In the genomic region with DNA sequence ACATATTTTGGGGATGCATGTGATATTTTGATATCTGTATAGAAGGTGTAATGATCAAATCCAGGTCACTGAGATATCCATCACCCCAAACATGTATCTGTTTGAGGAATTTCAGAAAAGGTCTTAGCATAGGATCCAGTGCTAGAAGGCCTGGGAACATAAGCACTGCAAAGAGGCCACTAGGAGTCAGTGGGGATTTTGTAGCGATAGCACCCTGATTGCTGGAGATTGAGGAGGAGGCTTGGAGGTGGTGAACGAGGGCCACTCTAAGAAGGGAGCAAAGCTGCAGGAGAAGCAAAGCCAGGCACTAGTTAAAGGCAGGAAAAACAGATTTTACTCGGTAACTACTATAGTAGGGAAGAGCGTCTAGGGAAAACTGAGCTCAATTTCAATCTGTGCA, we compare ENCODE assay signal across 32 cellular contexts.
"Had no signal": no experiment of that assay in that cellular context is flagged by ENCODE, and none has a peak within 500 bp of the region (broad histone marks: within the 10 kb centered on the region; RNA-seq: fewer than 3 reads in every experiment).

No MANE protein-coding gene starts in this region.

- H3K9me3 ChIP-seq: left lung, lower lobe of right lung, pancreas, prostate gland, stomach, testis, thyroid gland, transverse colon, upper lobe of left lung, vagina had no signal

- H3K27ac Mint-ChIP-seq: immature natural killer cell; mesothelial cell of epicardium; naive B cell; natural killer cell treated with Interleukin-12 subunit alpha and Interleukin-12 subunit beta and Interleukin-15 and Interleukin-18, amount 100 ng/mL, for 72 hours; stimulated activated naive B cell treated with anti-CD40 and anti-IgM and Interleukin-4, amounts not matched to agents 10 μg/mL and 1 μg/mL and 100 μg/mL, for 72 hours had no signal

- H3K27me3 ChIP-seq: left lung, pancreas, stomach, testis, thyroid gland, transverse colon, upper lobe of left lung, vagina had no signal

- H3K4me3 Mint-ChIP-seq: immature natural killer cell; mesothelial cell of epicardium; naive B cell; natural killer cell treated with Interleukin-12 subunit alpha and Interleukin-12 subunit beta and Interleukin-15 and Interleukin-18, amount 100 ng/mL, for 72 hours; neural crest cell; stimulated activated naive B cell treated with anti-CD40 and anti-IgM and Interleukin-4, amounts not matched to agents 10 μg/mL and 1 μg/mL and 100 μg/mL, for 72 hours had no signal

- H3K27ac ChIP-seq: left lung, lower lobe of right lung, pancreas, prostate gland, skin epidermis, stomach, testis, thyroid gland, transverse colon, upper lobe of left lung, vagina had no signal

- ATAC-seq: left colon; left lung; lower lobe of right lung; natural killer cell treated with Interleukin-12 subunit alpha and Interleukin-12 subunit beta and Interleukin-15 and Interleukin-18, amount 100 ng/mL, for 72 hours; right cardiac atrium; sciatic nerve; stimulated activated naive B cell treated with anti-CD40 and anti-IgM and Interleukin-4, amounts not matched to agents 10 μg/mL and 1 μg/mL and 100 μg/mL, for 72 hours; stimulated activated naive CD8-positive, alpha-beta T cell treated with anti-CD3 and anti-CD28 coated beads, Interleukin-15, Interleukin-2, amounts not matched to agents 100 U/mL and 50 U/mL, for 24 hours had no signal

- H3K4me3 ChIP-seq: left lung, lower lobe of right lung, pancreas, prostate gland, skin epidermis, stomach, testis, thyroid gland, transverse colon, upper lobe of left lung, vagina had no signal

- H3K4me1 ChIP-seq: left lung, lower lobe of right lung, pancreas, prostate gland, thyroid gland, transverse colon, upper lobe of left lung, vagina had no signal

- H3K36me3 Mint-ChIP-seq: immature natural killer cell; mesothelial cell of epicardium; naive B cell; natural killer cell treated with Interleukin-12 subunit alpha and Interleukin-12 subunit beta and Interleukin-15 and Interleukin-18, amount 100 ng/mL, for 72 hours; stimulated activated naive B cell treated with anti-CD40 and anti-IgM and Interleukin-4, amounts not matched to agents 10 μg/mL and 1 μg/mL and 100 μg/mL, for 72 hours had no signal

- DNase-seq: hypothalamus; immature natural killer cell; kidney; left colon; left lung; lower lobe of right lung; mammary epithelial cell; mesenchymal stem cell; naive B cell; nucleus accumbens; pancreas; posterior cingulate gyrus; retina; right cardiac atrium; stimulated activated CD4-positive, alpha-beta T cell treated with anti-CD3 and anti-CD28 coated beads, Interleukin-12 subunit alpha, Interleukin-12 subunit beta, amount 100 ng/mL, for 4 hours; stimulated activated CD4-positive, alpha-beta T cell treated with anti-CD3 and anti-CD28 coated beads, Interleukin-15, amount 100 ng/mL, for 24 hours; stimulated activated CD4-positive, alpha-beta T cell treated with anti-CD3 and anti-CD28 coated beads, Interleukin-2, amount 100 ng/mL, for 24 hours; stimulated activated CD4-positive, alpha-beta T cell treated with anti-CD3 and anti-CD28 coated beads, Interleukin-4, amount 100 ng/mL, for 1 hour; stimulated activated naive B cell treated with anti-CD40 and anti-IgM and Interleukin-4, amounts not matched to agents 10 μg/mL and 1 μg/mL and 100 μg/mL, for 72 hours; stimulated activated naive CD8-positive, alpha-beta T cell treated with anti-CD3 and anti-CD28 coated beads, Interleukin-15, Interleukin-2, amounts not matched to agents 100 U/mL and 50 U/mL, for 24 hours; stomach; testis; thyroid gland; transverse colon; upper lobe of left lung had no signal

- H3K9me3 Mint-ChIP-seq: immature natural killer cell; mesothelial cell of epicardium; natural killer cell treated with Interleukin-12 subunit alpha and Interleukin-12 subunit beta and Interleukin-15 and Interleukin-18, amount 100 ng/mL, for 72 hours; neural crest cell; stimulated activated naive B cell treated with anti-CD40 and anti-IgM and Interleukin-4, amounts not matched to agents 10 μg/mL and 1 μg/mL and 100 μg/mL, for 72 hours had no signal

- H3K4me1 Mint-ChIP-seq: immature natural killer cell; mesothelial cell of epicardium; naive B cell; neural crest cell; stimulated activated naive B cell treated with anti-CD40 and anti-IgM and Interleukin-4, amounts not matched to agents 10 μg/mL and 1 μg/mL and 100 μg/mL, for 72 hours had no signal

- H3K36me3 ChIP-seq: left lung, lower lobe of right lung, pancreas, prostate gland, stomach, thyroid gland, transverse colon, upper lobe of left lung, vagina had no signal
